ENCODE assay signal across 8 cellular contexts in genomic region chr3:10173926-10174435, GRCh38. TPM values are rescaled to one million over a fixed set of nuclear protein-coding genes. Genes with fewer than 3 reads are reported as not detected.
A peak's percentile ranks its signal among the peaks of the same experiment; 100 is the strongest.
DNase-seq lines count a peak whose midpoint lies in the region; ATAC-seq and TF ChIP-seq lines count a peak whose summit lies in the region.

No MANE protein-coding gene starts in this region.

- POLR2A ChIA-PET in activated CD8-positive, alpha-beta T cell treated with anti-CD3 and anti-CD28 coated beads for 36 hours (lab: Charles Lee), result no interaction called here
- POLR2A ChIA-PET in activated CD8-positive, alpha-beta T cell treated with anti-CD3 and anti-CD28 coated beads, Interleukin-2, amount 10 ng/mL, durations not matched to agents 7 days and 5 days (lab: Charles Lee), result no interaction called here
- POLR2A ChIA-PET in activated CD4-positive, alpha-beta T cell treated with anti-CD3 and anti-CD28 coated beads, Interleukin-2, amount 10 ng/mL, durations not matched to agents 7 days and 5 days (lab: Charles Lee), result no interaction called here

- H3K36me3 Mint-ChIP-seq in activated CD8-positive, alpha-beta T cell treated with anti-CD3 and anti-CD28 coated beads for 36 hours (ENCODE audit: low read depth), result peaks cover 6% of the 10 kb centered on the region
- H3K36me3 Mint-ChIP-seq in activated CD8-positive, alpha-beta T cell treated with anti-CD3 and anti-CD28 coated beads, Interleukin-2, amount 10 ng/mL, durations not matched to agents 7 days and 5 days (ENCODE audit: low read depth), result peaks cover 4% of the 10 kb centered on the region
- peaks cover 5% of the 10 kb centered on the region for H3K36me3 Mint-ChIP-seq in stimulated activated naive CD8-positive, alpha-beta T cell treated with anti-CD3 and anti-CD28 coated beads, Interleukin-15, Interleukin-2, amounts not matched to agents 100 ng/mL and 50 ng/mL, for 24 hours (ENCODE audit: low read depth)
- peaks cover 8% of the 10 kb centered on the region for H3K36me3 Mint-ChIP-seq in activated CD4-positive, alpha-beta T cell treated with anti-CD3 and anti-CD28 coated beads, Interleukin-2, amount 10 ng/mL, durations not matched to agents 7 days and 5 days (ENCODE audit: low read depth)

- H3K27me3 Mint-ChIP-seq in activated CD8-positive, alpha-beta T cell treated with anti-CD3 and anti-CD28 coated beads for 36 hours, result no peaks in the 10 kb centered on the region
- no peaks in the 10 kb centered on the region for H3K27me3 Mint-ChIP-seq in activated CD8-positive, alpha-beta T cell treated with anti-CD3 and anti-CD28 coated beads, Interleukin-2, amount 10 ng/mL, durations not matched to agents 7 days and 5 days (ENCODE audit: low read depth)
- H3K27me3 Mint-ChIP-seq in stimulated activated naive CD8-positive, alpha-beta T cell treated with anti-CD3 and anti-CD28 coated beads, Interleukin-15, Interleukin-2, amounts not matched to agents 100 ng/mL and 50 ng/mL, for 24 hours, result no peaks in the 10 kb centered on the region
- H3K27me3 Mint-ChIP-seq in activated CD4-positive, alpha-beta T cell treated with anti-CD3 and anti-CD28 coated beads, Interleukin-2, amount 10 ng/mL, durations not matched to agents 7 days and 5 days, result no peaks in the 10 kb centered on the region

- no peak for TF ChIP-seq CTCF in activated CD8-positive, alpha-beta T cell treated with anti-CD3 and anti-CD28 coated beads for 36 hours (IDR thresholded peaks at IDR 0.05)

- H3K4me3 Mint-ChIP-seq in activated CD8-positive, alpha-beta T cell treated with anti-CD3 and anti-CD28 coated beads for 36 hours, result no peak overlapping the region
- H3K4me3 Mint-ChIP-seq in activated CD8-positive, alpha-beta T cell treated with anti-CD3 and anti-CD28 coated beads, Interleukin-2, amount 10 ng/mL, durations not matched to agents 7 days and 5 days, result no peak overlapping the region
- H3K4me3 Mint-ChIP-seq in stimulated activated naive CD8-positive, alpha-beta T cell treated with anti-CD3 and anti-CD28 coated beads, Interleukin-15, Interleukin-2, amounts not matched to agents 100 ng/mL and 50 ng/mL, for 24 hours, result no peak overlapping the region
- H3K4me3 Mint-ChIP-seq in activated CD4-positive, alpha-beta T cell treated with anti-CD3 and anti-CD28 coated beads, Interleukin-2, amount 10 ng/mL, durations not matched to agents 7 days and 5 days, result no peak overlapping the region

- H3K4me1 Mint-ChIP-seq in activated CD8-positive, alpha-beta T cell treated with anti-CD3 and anti-CD28 coated beads for 36 hours (ENCODE audit: low read depth), result peaks cover 15% of the 10 kb centered on the region
- H3K4me1 Mint-ChIP-seq in activated CD8-positive, alpha-beta T cell treated with anti-CD3 and anti-CD28 coated beads, Interleukin-2, amount 10 ng/mL, durations not matched to agents 7 days and 5 days (ENCODE audit: low read depth), result peaks cover 2% of the 10 kb centered on the region
- H3K4me1 Mint-ChIP-seq in stimulated activated naive CD8-positive, alpha-beta T cell treated with anti-CD3 and anti-CD28 coated beads, Interleukin-15, Interleukin-2, amounts not matched to agents 100 ng/mL and 50 ng/mL, for 24 hours (ENCODE audit: low read depth), result peaks cover 18% of the 10 kb centered on the region
- H3K4me1 Mint-ChIP-seq in activated CD4-positive, alpha-beta T cell treated with anti-CD3 and anti-CD28 coated beads, Interleukin-2, amount 10 ng/mL, durations not matched to agents 7 days and 5 days, result peaks cover 26% of the 10 kb centered on the region

- CTCF ChIA-PET in activated CD8-positive, alpha-beta T cell treated with anti-CD3 and anti-CD28 coated beads for 36 hours (lab: Charles Lee), result no interaction called here
- CTCF ChIA-PET in activated CD8-positive, alpha-beta T cell treated with anti-CD3 and anti-CD28 coated beads, Interleukin-2, amount 10 ng/mL, durations not matched to agents 7 days and 5 days (lab: Charles Lee), result no interaction called here
- CTCF ChIA-PET in activated CD4-positive, alpha-beta T cell treated with anti-CD3 and anti-CD28 coated beads, Interleukin-2, amount 10 ng/mL, durations not matched to agents 7 days and 5 days (lab: Charles Lee), result interaction anchor here (0.6 to 2.2 kb wide), 5 partner anchors 18 to 49 kb away, joined by 3 to 5 read pairs (median 3); no protein-coding TSS in a partner anchor

- intact Hi-C loops in activated CD8-positive, alpha-beta T cell treated with anti-CD3 and anti-CD28 coated beads for 36 hours (cut with micrococcal nuclease), result no loop called here

- ATAC-seq in activated CD8-positive, alpha-beta T cell treated with anti-CD3 and anti-CD28 coated beads for 36 hours, result peak; percentile 47
- no peak for ATAC-seq in activated CD8-positive, alpha-beta T cell treated with anti-CD3 and anti-CD28 coated beads, Interleukin-2, amount 10 ng/mL, durations not matched to agents 7 days and 5 days
- no peak for ATAC-seq in HG02571 (IDR thresholded peaks at IDR 0.05; ENCODE audit: unreplicated experiment)

- H3K9me3 Mint-ChIP-seq in activated CD8-positive, alpha-beta T cell treated with anti-CD3 and anti-CD28 coated beads for 36 hours, result peaks cover 5% of the 10 kb centered on the region
- H3K9me3 Mint-ChIP-seq in activated CD8-positive, alpha-beta T cell treated with anti-CD3 and anti-CD28 coated beads, Interleukin-2, amount 10 ng/mL, durations not matched to agents 7 days and 5 days (ENCODE audit: insufficient read depth), result peaks cover 7% of the 10 kb centered on the region
- H3K9me3 Mint-ChIP-seq in stimulated activated naive CD8-positive, alpha-beta T cell treated with anti-CD3 and anti-CD28 coated beads, Interleukin-15, Interleukin-2, amounts not matched to agents 100 ng/mL and 50 ng/mL, for 24 hours, result peaks cover 1% of the 10 kb centered on the region
- peaks cover 2% of the 10 kb centered on the region for H3K9me3 Mint-ChIP-seq in activated CD4-positive, alpha-beta T cell treated with anti-CD3 and anti-CD28 coated beads, Interleukin-2, amount 10 ng/mL, durations not matched to agents 7 days and 5 days

- peak overlapping the region; percentile 10 for H3K27ac Mint-ChIP-seq in activated CD8-positive, alpha-beta T cell treated with anti-CD3 and anti-CD28 coated beads for 36 hours
- no peak overlapping the region for H3K27ac Mint-ChIP-seq in activated CD8-positive, alpha-beta T cell treated with anti-CD3 and anti-CD28 coated beads, Interleukin-2, amount 10 ng/mL, durations not matched to agents 7 days and 5 days
- H3K27ac Mint-ChIP-seq in stimulated activated naive CD8-positive, alpha-beta T cell treated with anti-CD3 and anti-CD28 coated beads, Interleukin-15, Interleukin-2, amounts not matched to agents 100 ng/mL and 50 ng/mL, for 24 hours, result peak overlapping the region; percentile 83
- no peak overlapping the region for H3K27ac Mint-ChIP-seq in activated CD4-positive, alpha-beta T cell treated with anti-CD3 and anti-CD28 coated beads, Interleukin-2, amount 10 ng/mL, durations not matched to agents 7 days and 5 days

- DNase-seq in activated CD8-positive, alpha-beta T cell treated with anti-CD3 and anti-CD28 coated beads for 36 hours, result no peak
- no peak for DNase-seq in activated CD8-positive, alpha-beta T cell treated with anti-CD3 and anti-CD28 coated beads, Interleukin-2, amount 10 ng/mL, durations not matched to agents 7 days and 5 days
- DNase-seq in amniotic epithelial cell (ENCODE audit: low read depth) (peak; percentile 96), iris pigment epithelial cell (ENCODE audit: low read depth) (peak; percentile 99), NCI-H2107 (lab: John Stamatoyannopoulos, UW) (no peak)
- no peak for DNase-seq in activated CD4-positive, alpha-beta T cell treated with anti-CD3 and anti-CD28 coated beads, Interleukin-2, amount 10 ng/mL, durations not matched to agents 7 days and 5 days

RNA-seq across cellular contexts. Expression of gene IRAK2, which starts 9.3 kb away (rescaled TPM):
- 1 to 10 TPM; 3.0 TPM for total RNA-seq in activated CD8-positive, alpha-beta T cell treated with anti-CD3 and anti-CD28 coated beads for 36 hours
- 1 to 10 TPM; 1.3 to 1.4 TPM for total RNA-seq in activated CD8-positive, alpha-beta T cell treated with anti-CD3 and anti-CD28 coated beads, Interleukin-2, amount 10 ng/mL, durations not matched to agents 7 days and 5 days
- total RNA-seq in activated CD4-positive, alpha-beta T cell treated with anti-CD3 and anti-CD28 coated beads, Interleukin-2, amount 10 ng/mL, durations not matched to agents 7 days and 5 days, result 1 to 10 TPM; 1.6 to 1.9 TPM

RNA-seq across cellular contexts. Expression of gene VHL, which starts 32.4 kb away (rescaled TPM):
- total RNA-seq in activated CD8-positive, alpha-beta T cell treated with anti-CD3 and anti-CD28 coated beads for 36 hours, result 10 to 100 TPM; 43.6 to 46.9 TPM
- 10 to 100 TPM; 57.0 to 59.1 TPM for total RNA-seq in activated CD8-positive, alpha-beta T cell treated with anti-CD3 and anti-CD28 coated beads, Interleukin-2, amount 10 ng/mL, durations not matched to agents 7 days and 5 days
- total RNA-seq in activated CD4-positive, alpha-beta T cell treated with anti-CD3 and anti-CD28 coated beads, Interleukin-2, amount 10 ng/mL, durations not matched to agents 7 days and 5 days, result 10 to 100 TPM; 65.3 to 65.9 TPM

RNA-seq across cellular contexts. Expression of gene BRK1, which starts 58.5 kb away (rescaled TPM):
- total RNA-seq in activated CD8-positive, alpha-beta T cell treated with anti-CD3 and anti-CD28 coated beads for 36 hours, result 100 to 1,000 TPM; 107 to 108 TPM
- total RNA-seq in activated CD8-positive, alpha-beta T cell treated with anti-CD3 and anti-CD28 coated beads, Interleukin-2, amount 10 ng/mL, durations not matched to agents 7 days and 5 days, result 100 to 1,000 TPM; 113 to 120 TPM
- total RNA-seq in activated CD4-positive, alpha-beta T cell treated with anti-CD3 and anti-CD28 coated beads, Interleukin-2, amount 10 ng/mL, durations not matched to agents 7 days and 5 days, result 100 to 1,000 TPM; 115 to 128 TPM

Comparison
In these comparisons a context has a peak if more than half of its experiments do, and no peak if none do; other contexts are left out.
1. H3K27ac Mint-ChIP-seq: peak in activated CD8-positive, alpha-beta T cell treated with anti-CD3 and anti-CD28 coated beads for 36 hours (single experiment) and stimulated activated naive CD8-positive, alpha-beta T cell treated with anti-CD3 and anti-CD28 coated beads, Interleukin-15, Interleukin-2, amounts not matched to agents 100 ng/mL and 50 ng/mL, for 24 hours (single experiment); none in activated CD8-positive, alpha-beta T cell treated with anti-CD3 and anti-CD28 coated beads, Interleukin-2, amount 10 ng/mL, durations not matched to agents 7 days and 5 days (single experiment) and activated CD4-positive, alpha-beta T cell treated with anti-CD3 and anti-CD28 coated beads, Interleukin-2, amount 10 ng/mL, durations not matched to agents 7 days and 5 days (single experiment).
2. DNase-seq: peak in amniotic epithelial cell (single experiment) and iris pigment epithelial cell (single experiment); none in activated CD8-positive, alpha-beta T cell treated with anti-CD3 and anti-CD28 coated beads for 36 hours (single experiment), activated CD8-positive, alpha-beta T cell treated with anti-CD3 and anti-CD28 coated beads, Interleukin-2, amount 10 ng/mL, durations not matched to agents 7 days and 5 days (single experiment), activated CD4-positive, alpha-beta T cell treated with anti-CD3 and anti-CD28 coated beads, Interleukin-2, amount 10 ng/mL, durations not matched to agents 7 days and 5 days (single experiment) and NCI-H2107 (single experiment).